ENCODE assay signal across 8 cellular contexts in genomic region chr17:8326591-8327583, GRCh38. TPM values are rescaled to one million over a fixed set of nuclear protein-coding genes. Genes with fewer than 3 reads are reported as not detected.
DNase-seq lines count a peak whose midpoint lies in the region; TF ChIP-seq lines count a peak whose summit lies in the region.

No MANE protein-coding gene starts in this region.

- WGBS in ovary, 3 donors: 1 to 4% (median 1%) methylated on average over 51 to 66 of the region's 66 CpGs

- H3K36me3 ChIP-seq in A673 (ENCODE audit: insufficient read depth, low read length, poor library complexity, severe bottlenecking) (no peaks in the 10 kb centered on the region), HUES48 (ENCODE audit: control insufficient read depth, insufficient read depth, low read length) (no peaks in the 10 kb centered on the region), ovary (no peaks in the 10 kb centered on the region)

- CTCF ChIA-PET in A673 (lab: Charles Lee): interaction anchor here (0.7 kb wide), 2 partner anchors 12 to 26 kb away, joined by 3 to 6 read pairs; no protein-coding TSS in a partner anchor

- no peak overlapping the region for H3K27ac Mint-ChIP-seq in glutamatergic neuron (ENCODE audit: unreplicated experiment)

- TF ChIP-seq EP300 in ovary (IDR thresholded peaks at IDR 0.05): no peak

- H3K27ac ChIP-seq in A673 (ENCODE audit: low read depth, low read length, poor library complexity, severe bottlenecking) (no peak overlapping the region), HUES48 (ENCODE audit: low read depth, low read length) (no peak overlapping the region), ovary (peak overlapping the region in 1 of 2 donors; percentile 30)

- H3K27me3 Mint-ChIP-seq in glutamatergic neuron (ENCODE audit: unreplicated experiment): peaks cover 3% of the 10 kb centered on the region

- H3K4me3 Mint-ChIP-seq in glutamatergic neuron (ENCODE audit: unreplicated experiment): peak overlapping the region; percentile 73

- H3K9ac ChIP-seq in HUES48 (ENCODE audit: low read depth, low read length): no peak overlapping the region; the same call in 1 of the 2 replicates

- no peaks in the 10 kb centered on the region for H3K27me3 ChIP-seq in A673 (replicated peaks; ENCODE audit: insufficient read depth, low read depth, low read length, poor library complexity)
- peaks cover 31% of the 10 kb centered on the region for H3K27me3 ChIP-seq in HUES48 (ENCODE audit: control insufficient read depth, insufficient read depth, low read length)
- no peaks in the 10 kb centered on the region for H3K27me3 ChIP-seq in ovary

- peaks cover 2% of the 10 kb centered on the region for H3K4me1 Mint-ChIP-seq in glutamatergic neuron (ENCODE audit: low read depth, unreplicated experiment)

- H3K9me3 ChIP-seq in A673 (ENCODE audit: low read depth, low read length, poor library complexity, severe bottlenecking): no peaks in the 10 kb centered on the region
- no peaks in the 10 kb centered on the region for H3K9me3 ChIP-seq in HUES48 (ENCODE audit: control insufficient read depth, insufficient read depth, low read length)
- H3K9me3 ChIP-seq in ovary: no peaks in the 10 kb centered on the region

- H3K36me3 Mint-ChIP-seq in glutamatergic neuron (ENCODE audit: unreplicated experiment): peaks cover 3% of the 10 kb centered on the region

- POLR2A ChIA-PET in A673 (lab: Charles Lee; ENCODE audit: low non-redundant PET): no interaction called here

- BruUV-seq in A673 (replicated peaks; lab: Mats Ljungman, UMichigan): no TSS peak

- intact Hi-C loops in A673 (cut with micrococcal nuclease; ENCODE audit: unreplicated experiment): no loop called here
- intact Hi-C loops in ovary (cut with DNase I): no loop called here

- H3K4me3 ChIP-seq in A673 (ENCODE audit: low read depth, low read length, poor library complexity, severe bottlenecking) (peak overlapping the region; percentile 39), HUES48 (ENCODE audit: low read depth, low read length) (peak overlapping the region; percentile 61), ovary (peak overlapping the region; percentile 41)

- peaks cover 4% of the 10 kb centered on the region for H3K9me3 Mint-ChIP-seq in glutamatergic neuron (ENCODE audit: unreplicated experiment)

- TF ChIP-seq CTCF in A673 (conservative IDR thresholded peaks at IDR 0.05; ENCODE audit: low read depth, low read length) (no peak), glutamatergic neuron (IDR thresholded peaks at IDR 0.05; ENCODE audit: partially characterized antibody, unreplicated experiment) (no peak), ovary (IDR thresholded peaks at IDR 0.05) (no peak)

- H3K4me1 ChIP-seq in A673 (ENCODE audit: insufficient read depth, low read length, poor library complexity, severe bottlenecking): no peaks in the 10 kb centered on the region
- no peaks in the 10 kb centered on the region for H3K4me1 ChIP-seq in HUES48 (ENCODE audit: control insufficient read depth, insufficient read depth, low read length)
- H3K4me1 ChIP-seq in ovary (ENCODE audit: insufficient read depth): peaks cover 7% of the 10 kb centered on the region

- no peak for TF ChIP-seq POLR2A in ovary (IDR thresholded peaks at IDR 0.05)

- no peak for DNase-seq in A673 (ENCODE audit: low spot score)
- peak; percentile 44 to 61 for DNase-seq in activated T-cell treated with anti-CD3 and anti-CD28 coated beads, Interleukin-2, amount 50 U/mL, for 48 hours
- peak; percentile 57 for DNase-seq in glutamatergic neuron
- peak in 3 of 5 donors; percentile 18 to 58 (median 57) for DNase-seq in ovary
- DNase-seq in NK-92 (lab: John Stamatoyannopoulos, UW; ENCODE audit: unreplicated experiment): no peak
- DNase-seq in KG1 (lab: John Stamatoyannopoulos, UW): no peak
- no peak for DNase-seq in NCI-H226

RNA-seq across cellular contexts. Expression of gene ODF4, which starts 12.8 kb away (rescaled TPM):
- not detected in 2 replicates for total RNA-seq in A673 (2021)
- total RNA-seq in glutamatergic neuron (ENCODE audit: unreplicated experiment): not detected
- not detected for total RNA-seq in ovary
- polyA plus RNA-seq in ovary: not detected

RNA-seq across cellular contexts. Expression of gene ARHGEF15, which starts 16.8 kb away (rescaled TPM):
- not detected in 2 replicates for total RNA-seq in A673 (2021)
- 0.66 TPM for total RNA-seq in glutamatergic neuron (ENCODE audit: unreplicated experiment)
- total RNA-seq in ovary: 10 to 100 TPM in 1 of 7 donors, 1 to 10 TPM in 6; 1.7 to 11.3 (median 3.6) TPM
- 1 to 10 TPM; 4.9 to 9.8 TPM for polyA plus RNA-seq in ovary

RNA-seq across cellular contexts. Expression of gene SLC25A35, which starts 31.7 kb away (rescaled TPM):
- 1.3 and 2.0 TPM in 2 replicates for total RNA-seq in A673 (2021)
- total RNA-seq in glutamatergic neuron (ENCODE audit: unreplicated experiment): 4.0 TPM
- total RNA-seq in ovary: 1 to 10 TPM in 6 of 7 donors, under 1 TPM in 1; 0.72 to 6.4 (median 1.8) TPM
- polyA plus RNA-seq in ovary: 1 to 10 TPM; 2.5 to 3.6 TPM

RNA-seq across cellular contexts. Expression of gene RANGRF, which starts 38.4 kb away (rescaled TPM):
- total RNA-seq in A673 (2021): 26.8 and 33.6 TPM in 2 replicates
- 29.5 TPM for total RNA-seq in glutamatergic neuron (ENCODE audit: unreplicated experiment)
- 10 to 100 TPM; 14.5 to 37.8 (median 28.0) TPM for total RNA-seq in ovary
- polyA plus RNA-seq in ovary: 10 to 100 TPM; 30.1 to 48.3 TPM

Comparison
In these comparisons a context has a peak if more than half of its experiments do, and no peak if none do; other contexts are left out.
1. DNase-seq: peak in activated T-cell treated with anti-CD3 and anti-CD28 coated beads, Interleukin-2, amount 50 U/mL, for 48 hours (2 of 2), glutamatergic neuron (single experiment) and ovary (3 of 5); none in A673 (single experiment), NK-92 (single experiment), KG1 (single experiment) and NCI-H226 (single experiment).
2. Peak in every context shown above with its lines, with median percentiles within 50 percentile points of each other: H3K4me3 ChIP-seq.